In genomic region chr17:31693433-31694210, GRCh38 we compare ENCODE assay signal across 33 cellular contexts.
A peak's percentile ranks its signal among the peaks of the same experiment; 100 is the strongest.
DNase-seq lines count a peak whose midpoint lies in the region; ATAC-seq, FAIRE-seq and TF ChIP-seq lines count a peak whose summit lies in the region.
"Had no signal": no experiment of that assay in that cellular context is flagged by ENCODE, and none has a peak within 500 bp of the region (broad histone marks: within the 10 kb centered on the region; RNA-seq: fewer than 3 reads in every experiment).

No MANE protein-coding gene starts in this region.

- TF ChIP-seq RAD21 in IMR-90 (IDR thresholded peaks at IDR 0.05; ENCODE audit: low read length), result no peak

- H3K27ac ChIP-seq in IMR-90 (ENCODE audit: insufficient read depth, low read length) (no peak overlapping the region), mesenchymal stem cell (ENCODE audit: low read length, poor library complexity, severe bottlenecking) (no peak overlapping the region), stomach smooth muscle (ENCODE audit: low read length) (peak overlapping the region; percentile 81), dorsolateral prefrontal cortex (no peak overlapping the region)
- H3K27ac ChIP-seq: foreskin keratinocyte, HL-60, SJCRH30 had no signal

- H2BK12ac ChIP-seq in mesenchymal stem cell (ENCODE audit: low read length in 2 of 2), result peak overlapping the region; percentile 49 to 91

- FAIRE-seq in bronchial epithelial cell (lab: Jason Lieb, UNC) (peak; percentile 52), GM12891 (lab: Jason Lieb, UNC) (no peak)
- FAIRE-seq: colon had no signal

- H3K79me1 ChIP-seq in IMR-90 (ENCODE audit: low read depth in 1 of 2, low read length in 2 of 2), result no peaks in the 10 kb centered on the region
- H3K79me1 ChIP-seq in mesenchymal stem cell (replicated peaks; ENCODE audit: low read length, poor library complexity, severe bottlenecking), result no peaks in the 10 kb centered on the region

- H3K9me3 ChIP-seq in IMR-90 (ENCODE audit: control insufficient read depth, insufficient read depth, low read length) (no peaks in the 10 kb centered on the region), mesenchymal stem cell (ENCODE audit: control insufficient read depth, low read length) (no peaks in the 10 kb centered on the region), stomach smooth muscle (ENCODE audit: control insufficient read depth in 2 of 2, low read length in 2 of 2) (no peaks in the 10 kb centered on the region)
- H3K9me3 ChIP-seq: Peyer's patch, SJCRH30, uterus had no signal

- 0 out of 2 replicates have a peak overlapping the region, but pooled peaks have one; percentile 2 for H4K91ac ChIP-seq in IMR-90 (ENCODE audit: insufficient read depth, low read depth, low read length)
- H4K91ac ChIP-seq in mesenchymal stem cell (ENCODE audit: low read length), result peak overlapping the region; percentile 89

- peak overlapping the region; percentile 27 for H2BK20ac ChIP-seq in IMR-90 (ENCODE audit: low read depth, low read length)

- TF ChIP-seq CTCF in IMR-90 (conservative IDR thresholded peaks at IDR 0.05; ENCODE audit: low read depth, low read length) (no peak), bronchial epithelial cell (IDR thresholded peaks at IDR 0.05; ENCODE audit: insufficient read depth, low read length, severe bottlenecking) (no peak), dorsolateral prefrontal cortex (IDR thresholded peaks at IDR 0.05 in 54 of 56, conservative IDR thresholded peaks at IDR 0.05 in 2 of 56; ENCODE audit: low read depth in 1 of 56, partially characterized antibody in 56 of 56) (no peak)

- no peak for TF ChIP-seq POLR2A in IMR-90 (IDR thresholded peaks at IDR 0.05; ENCODE audit: low read depth, low read length)
- TF ChIP-seq POLR2A in GM12891 (IDR thresholded peaks at IDR 0.05; ENCODE audit: low read depth, low read length), result no peak

- intact Hi-C loops in IMR-90 (cut with micrococcal nuclease), result loop anchor here (10.0 kb wide), 1 partner anchor 121 kb away; no protein-coding TSS in a partner anchor
- intact Hi-C loops in dorsolateral prefrontal cortex (cut with DNase I), result no loop called here

- H4K5ac ChIP-seq in IMR-90 (ENCODE audit: low read depth, low read length), result 0 out of 2 replicates have a peak overlapping the region, but pooled peaks have one; percentile 27

- H3K4me2 ChIP-seq in IMR-90 (ENCODE audit: low read depth, low read length), result no peak overlapping the region
- H3K4me2 ChIP-seq in mesenchymal stem cell (ENCODE audit: low read length, poor library complexity, severe bottlenecking), result no peak overlapping the region

- POLR2A ChIA-PET in IMR-90 (lab: Charles Lee; ENCODE audit: unreplicated experiment), result no interaction called here

- H3K56ac ChIP-seq in IMR-90 (ENCODE audit: extremely low read depth, insufficient read depth, low read length), result no peak overlapping the region

- no TSS peak for BruUV-seq in IMR-90 (replicated peaks; lab: Mats Ljungman, UMichigan)

- 100% methylated on average over 1 of the region's 5 CpGs; no CpG with 5 or more reads in 1 of the 2 experiments for WGBS in IMR-90 (ENCODE audit: extremely low coverage in 2 of 2, insufficient read length in 1 of 2), 2 experiments
- WGBS in mesenchymal stem cell, result 58% methylated on average over 4 of the region's 5 CpGs

- peaks cover 19% of the 10 kb centered on the region for H3K4me1 ChIP-seq in IMR-90 (ENCODE audit: control insufficient read depth, insufficient read depth, low read length)
- H3K4me1 ChIP-seq in mesenchymal stem cell (ENCODE audit: control insufficient read depth, insufficient read depth, low read depth, low read length), result peaks cover 16% of the 10 kb centered on the region
- H3K4me1 ChIP-seq in stomach smooth muscle (ENCODE audit: control insufficient read depth, insufficient read depth, low read length), result peaks cover 67% of the 10 kb centered on the region
- H3K4me1 ChIP-seq: foreskin keratinocyte, SJCRH30 had no signal

- H3K18ac ChIP-seq in IMR-90 (ENCODE audit: low read depth, low read length) (no peak overlapping the region), mesenchymal stem cell (ENCODE audit: low read depth in 1 of 2, low read length in 2 of 2) (peak overlapping the region; percentile 91 to 95)

- peak overlapping the region; percentile 4; the same call in 1 of the 3 replicates for H2BK15ac ChIP-seq in IMR-90 (ENCODE audit: low read depth, low read length)
- H2BK15ac ChIP-seq in mesenchymal stem cell (ENCODE audit: low read depth, poor library complexity, severe bottlenecking), result peak overlapping the region; percentile 13

- H3K36me3 ChIP-seq in IMR-90 (ENCODE audit: control insufficient read depth, insufficient read depth, low read length) (no peaks in the 10 kb centered on the region), bronchial epithelial cell (ENCODE audit: control insufficient read depth, insufficient read depth, low read length) (no peaks in the 10 kb centered on the region), mesenchymal stem cell (ENCODE audit: control insufficient read depth in 1 of 2, insufficient read depth in 2 of 2, low read depth in 1 of 2, low read length in 2 of 2) (no peaks in the 10 kb centered on the region), stomach smooth muscle (ENCODE audit: control insufficient read depth in 2 of 2, insufficient read depth in 2 of 2, low read length in 2 of 2) (no peaks in the 10 kb centered on the region)
- H3K36me3 ChIP-seq: heart right ventricle, Peyer's patch, SJCRH30, uterus had no signal

- H2AK5ac ChIP-seq in IMR-90 (ENCODE audit: low read depth, low read length) (peak overlapping the region; percentile 7; the same call in 1 of the 2 replicates), mesenchymal stem cell (ENCODE audit: low read length, severe bottlenecking) (no peak overlapping the region)

- H3K9me1 ChIP-seq in IMR-90 (ENCODE audit: insufficient read depth, low read length), result peaks cover 16% of the 10 kb centered on the region

- no peak overlapping the region for H2AK9ac ChIP-seq in IMR-90 (replicated peaks; ENCODE audit: low read depth, low read length, poor library complexity)

- H4K8ac ChIP-seq in IMR-90 (ENCODE audit: low read depth in 2 of 2, low read length in 2 of 2), result no peak overlapping the region
- peak overlapping the region; percentile 87 for H4K8ac ChIP-seq in mesenchymal stem cell (ENCODE audit: low read length)

- CTCF ChIA-PET in IMR-90 (lab: Yijun Ruan, JAX), result no interaction called here

- H3K14ac ChIP-seq in IMR-90 (replicated peaks; ENCODE audit: low read depth, low read length) (no peak overlapping the region; the same call in 1 of the 2 replicates), mesenchymal stem cell (ENCODE audit: low read length in 2 of 2) (no peak overlapping the region)

- H3K27me3 ChIP-seq in IMR-90 (ENCODE audit: control insufficient read depth, insufficient read depth, low read length), result no peaks in the 10 kb centered on the region
- H3K27me3 ChIP-seq in bronchial epithelial cell (ENCODE audit: control insufficient read depth, insufficient read depth, low read length), result no peaks in the 10 kb centered on the region
- no peaks in the 10 kb centered on the region for H3K27me3 ChIP-seq in mesenchymal stem cell (ENCODE audit: control insufficient read depth in 1 of 2, insufficient read depth in 1 of 2, low read length in 2 of 2)
- no peaks in the 10 kb centered on the region for H3K27me3 ChIP-seq in stomach smooth muscle (ENCODE audit: control insufficient read depth in 1 of 2, insufficient read depth in 2 of 2, low read length in 2 of 2)
- H3K27me3 ChIP-seq in dorsolateral prefrontal cortex, result peaks cover 0 to 3% (median 0%) of the 10 kb centered on the region in 45 donors
- H3K27me3 ChIP-seq: foreskin keratinocyte, heart right ventricle, Peyer's patch, SJCRH30, uterus had no signal

- H3K4me3 ChIP-seq in IMR-90 (ENCODE audit: insufficient read depth, low read depth, low read length) (no peak overlapping the region), bronchial epithelial cell (ENCODE audit: low read depth, low read length) (no peak overlapping the region), mesenchymal stem cell (ENCODE audit: insufficient read depth in 1 of 2, low read depth in 1 of 2, low read length in 2 of 2) (no peak overlapping the region), stomach smooth muscle (ENCODE audit: low read length in 2 of 2) (peak overlapping the region in 1 of 2 donors; percentile 8), dorsolateral prefrontal cortex (no peak overlapping the region)
- H3K4me3 ChIP-seq: heart right ventricle, Peyer's patch, SJCRH30, uterus had no signal

- ATAC-seq in IMR-90 (ENCODE audit: low read depth) (no peak), GM21447 (IDR thresholded peaks at IDR 0.05; ENCODE audit: unreplicated experiment) (no peak)
- ATAC-seq: activated T-cell treated with anti-CD3 and anti-CD28 coated beads, Interleukin-2, amount 50 U/mL, for 4 hours; foreskin keratinocyte; heart right ventricle; WTC11 had no signal

- H2BK120ac ChIP-seq in IMR-90 (ENCODE audit: low read depth, low read length) (peak overlapping the region; percentile 4; the same call in 1 of the 2 replicates), mesenchymal stem cell (ENCODE audit: low read depth, low read length) (peak overlapping the region; percentile 75)

- H3K23ac ChIP-seq in IMR-90 (ENCODE audit: low read depth, low read length) (no peak overlapping the region), mesenchymal stem cell (ENCODE audit: low read length in 2 of 2) (no peak overlapping the region)

- H2AFZ ChIP-seq in IMR-90 (replicated peaks; ENCODE audit: low read length, poor library complexity) (no peak overlapping the region), mesenchymal stem cell (ENCODE audit: low read depth, low read length) (no peak overlapping the region)

- H2BK5ac ChIP-seq in IMR-90 (ENCODE audit: low read depth, low read length, poor library complexity, severe bottlenecking) (no peak overlapping the region), mesenchymal stem cell (ENCODE audit: low read depth, low read length, poor library complexity, severe bottlenecking) (no peak overlapping the region)

- no peak overlapping the region for H3K9ac ChIP-seq in IMR-90 (ENCODE audit: low read depth, low read length)
- H3K9ac ChIP-seq in mesenchymal stem cell (ENCODE audit: low read length), result peak overlapping the region; percentile 13
- H3K9ac ChIP-seq in stomach smooth muscle (ENCODE audit: low read length in 2 of 2), result no peak overlapping the region

- dilution Hi-C loops in IMR-90 (cut with HindIII; ENCODE audit: low sequenced_read_pairs, unreplicated experiment), result no loop called here

- H4K20me1 ChIP-seq in IMR-90 (ENCODE audit: insufficient read depth, low read length), result no peaks in the 10 kb centered on the region

- peak overlapping the region; percentile 7; the same call in 1 of the 2 replicates for H3K4ac ChIP-seq in IMR-90 (ENCODE audit: low read depth, low read length)
- peak overlapping the region; percentile 32 to 88 for H3K4ac ChIP-seq in mesenchymal stem cell (ENCODE audit: low read depth in 1 of 2, low read length in 2 of 2)

- in situ Hi-C loops in IMR-90 (cut with MboI; ENCODE audit: low sequenced_read_pairs), result no loop called here

- DNase-seq in IMR-90 (no peak), bronchial epithelial cell (ENCODE audit: low read depth) (no peak), mesenchymal stem cell (peak; percentile 33), dorsolateral prefrontal cortex (no peak), NCI-H1092 (lab: John Stamatoyannopoulos, UW) (no peak), GM12891 (ENCODE audit: insufficient read length, low spot score) (no peak)
- DNase-seq: activated CD4-positive, alpha-beta T cell treated with anti-CD3 and anti-CD28 coated beads, Interleukin-2, amount 10 ng/mL, durations not matched to agents 7 days and 5 days; activated naive CD4-positive, alpha-beta T cell treated with anti-CD3 and anti-CD28 coated beads for 36 hours; activated T-cell treated with anti-CD3 and anti-CD28 coated beads, Interleukin-2, amount 50 U/mL, for 4 hours; amygdala; C1 segment of cervical spinal cord; DMS79 treated with DMSO at 0.1 percent for 48 hours; effector memory CD4-positive, alpha-beta T cell; foreskin keratinocyte; GF-D8; heart right ventricle; naive B cell; NCI-H1092 treated with DMSO at 0.1 percent for 48 hours; NCI-H187; NCI-H2171 treated with DMSO at 0.1 percent for 48 hours; NCI-H524 treated with DMSO at 0.1 percent for 48 hours; nucleus accumbens; Peyer's patch; SJCRH30; stimulated activated CD4-positive, alpha-beta T cell treated with anti-CD3 and anti-CD28 coated beads, Interleukin-4, amount 100 ng/mL, for 1 hour; substantia nigra; T1000; uterus had no signal
